8 cellular contexts compared by ENCODE assay signal in genomic region chr18:9334351-9335254, GRCh38. TPM values are rescaled to one million over a fixed set of nuclear protein-coding genes. Genes with fewer than 3 reads are reported as not detected.
A peak's percentile ranks its signal among the peaks of the same experiment; 100 is the strongest.
DNase-seq lines count a peak whose midpoint lies in the region; TF ChIP-seq lines count a peak whose summit lies in the region.

TSS of gene TWSG1 (plus strand) at chr18:9334773. CDS start at chr18:9337230, 2,457 bp downstream.

- in situ Hi-C loops in HAP-1 (cut with MboI; ENCODE audit: low sequenced_read_pairs) (loop anchor here (10.0 kb wide), 1 partner anchor 140 kb away; the partner anchor contains the start of gene RALBP1), SK-MEL-5 (cut with HindIII; ENCODE audit: low pct_unique_long_range_greater_than_20kb, low sequenced_read_pairs) (no loop called here)

- H3K27me3 Mint-ChIP-seq in activated naive CD4-positive, alpha-beta T cell treated with anti-CD3 and anti-CD28 coated beads, Interleukin-2, amount 10 ng/mL, durations not matched to agents 7 days and 5 days, result peaks cover 35% of the 10 kb centered on the region

- peak in 1 of 2 donors; percentile 30 for TF ChIP-seq POLR2A in suprapubic skin (IDR thresholded peaks at IDR 0.05)

- CTCF ChIA-PET in activated naive CD4-positive, alpha-beta T cell treated with anti-CD3 and anti-CD28 coated beads, Interleukin-2, amount 10 ng/mL, durations not matched to agents 7 days and 5 days (lab: Charles Lee), result interaction anchor here (1.2 to 1.7 kb wide), 5 partner anchors 182 to 638 kb away, joined by 3 to 9 read pairs (median 3); no protein-coding TSS in a partner anchor

- TF ChIP-seq EP300 in suprapubic skin (IDR thresholded peaks at IDR 0.05), result no peak

- peaks cover 12% of the 10 kb centered on the region for H3K36me3 ChIP-seq in HAP-1 (replicated peaks)
- peaks cover 16% of the 10 kb centered on the region for H3K36me3 ChIP-seq in MG63
- peaks cover 5% of the 10 kb centered on the region for H3K36me3 ChIP-seq in suprapubic skin

- peak; percentile 7 to 56 for TF ChIP-seq CTCF in suprapubic skin (IDR thresholded peaks at IDR 0.05)

- H3K4me3 ChIP-seq in HAP-1 (peak within 1 kb of the TSS; percentile 56), MG63 (peak within 1 kb of the TSS; percentile 74), suprapubic skin (peak within 1 kb of the TSS; percentile 71)

- H3K4me3 Mint-ChIP-seq in activated naive CD4-positive, alpha-beta T cell treated with anti-CD3 and anti-CD28 coated beads, Interleukin-2, amount 10 ng/mL, durations not matched to agents 7 days and 5 days, result peak within 1 kb of the TSS; percentile 79

- H3K4me1 Mint-ChIP-seq in activated naive CD4-positive, alpha-beta T cell treated with anti-CD3 and anti-CD28 coated beads, Interleukin-2, amount 10 ng/mL, durations not matched to agents 7 days and 5 days, result peaks cover 30% of the 10 kb centered on the region

- H3K27me3 ChIP-seq in HAP-1 (ENCODE audit: low read depth), result no peaks in the 10 kb centered on the region
- H3K27me3 ChIP-seq in MG63, result no peaks in the 10 kb centered on the region
- H3K27me3 ChIP-seq in suprapubic skin, result no peaks in the 10 kb centered on the region

- no peaks in the 10 kb centered on the region for H3K9me3 Mint-ChIP-seq in activated naive CD4-positive, alpha-beta T cell treated with anti-CD3 and anti-CD28 coated beads, Interleukin-2, amount 10 ng/mL, durations not matched to agents 7 days and 5 days

- WGBS in suprapubic skin, result 0% methylated on average over 1 of the region's 104 CpGs

- H3K9me3 ChIP-seq in HAP-1 (no peaks in the 10 kb centered on the region), MG63 (no peaks in the 10 kb centered on the region; the same call in 1 of the 2 replicates), suprapubic skin (no peaks in the 10 kb centered on the region)

- DNase-seq in GM04504 (ENCODE audit: low read depth), result peak; percentile 88
- peak; percentile 93 to 98 for DNase-seq in HAP-1 (ENCODE audit: low spot score in 2 of 2)
- DNase-seq in MG63, result peak; percentile 95
- peak; percentile 88 for DNase-seq in SK-MEL-5 (ENCODE audit: low read depth, low spot score)
- peak; percentile 96 for DNase-seq in activated naive CD4-positive, alpha-beta T cell treated with anti-CD3 and anti-CD28 coated beads, Interleukin-2, amount 10 ng/mL, durations not matched to agents 7 days and 5 days
- DNase-seq in globus pallidus (ENCODE audit: low spot score), result peak; percentile 95
- peak; percentile 93 for DNase-seq in occipital lobe (lab: John Stamatoyannopoulos, UW)
- DNase-seq in suprapubic skin (ENCODE audit: low spot score in 2 of 2), result peak; percentile 94 to 95

- H3K4me1 ChIP-seq in HAP-1 (no peaks in the 10 kb centered on the region), suprapubic skin (peaks cover 19% of the 10 kb centered on the region)

- peak within 1 kb of the TSS; percentile 75 for H3K27ac ChIP-seq in suprapubic skin

- H3K36me3 Mint-ChIP-seq in activated naive CD4-positive, alpha-beta T cell treated with anti-CD3 and anti-CD28 coated beads, Interleukin-2, amount 10 ng/mL, durations not matched to agents 7 days and 5 days, result no peaks in the 10 kb centered on the region

- H3K27ac Mint-ChIP-seq in activated naive CD4-positive, alpha-beta T cell treated with anti-CD3 and anti-CD28 coated beads, Interleukin-2, amount 10 ng/mL, durations not matched to agents 7 days and 5 days, result peak within 1 kb of the TSS; percentile 79

RNA-seq across cellular contexts. Expression of gene TWSG1, which starts in this region (rescaled TPM):
- total RNA-seq in MG63 (2014; rRNA removed; shearing (Covaris generic); ENCODE audit: low replicate concordance), result 31.8 and 35.6 TPM in 2 replicates
- 12.9 and 14.4 TPM in 2 replicates for total RNA-seq in SK-MEL-5 (2014; rRNA removed; shearing (Covaris generic))
- polyA plus RNA-seq in SK-MEL-5 (2015; cell fraction: cytosol; rRNA removed), result 7.9 and 8.9 TPM in 2 replicates
- polyA plus RNA-seq in SK-MEL-5 (2015; cell fraction: nucleus; rRNA removed), result 1.6 and 2.9 TPM in 2 replicates
- total RNA-seq in occipital lobe, result 25.3 TPM
- 10 to 100 TPM; 18.7 to 41.6 (median 26.1) TPM for total RNA-seq in suprapubic skin

Comparison
In these comparisons a context has a peak if more than half of its experiments do, and no peak if none do; other contexts are left out.
1. Peak in every context shown above with its lines: DNase-seq, H3K4me3 ChIP-seq and H3K27ac ChIP-seq.